11 cellular contexts compared by ENCODE assay signal in the genomic region with DNA sequence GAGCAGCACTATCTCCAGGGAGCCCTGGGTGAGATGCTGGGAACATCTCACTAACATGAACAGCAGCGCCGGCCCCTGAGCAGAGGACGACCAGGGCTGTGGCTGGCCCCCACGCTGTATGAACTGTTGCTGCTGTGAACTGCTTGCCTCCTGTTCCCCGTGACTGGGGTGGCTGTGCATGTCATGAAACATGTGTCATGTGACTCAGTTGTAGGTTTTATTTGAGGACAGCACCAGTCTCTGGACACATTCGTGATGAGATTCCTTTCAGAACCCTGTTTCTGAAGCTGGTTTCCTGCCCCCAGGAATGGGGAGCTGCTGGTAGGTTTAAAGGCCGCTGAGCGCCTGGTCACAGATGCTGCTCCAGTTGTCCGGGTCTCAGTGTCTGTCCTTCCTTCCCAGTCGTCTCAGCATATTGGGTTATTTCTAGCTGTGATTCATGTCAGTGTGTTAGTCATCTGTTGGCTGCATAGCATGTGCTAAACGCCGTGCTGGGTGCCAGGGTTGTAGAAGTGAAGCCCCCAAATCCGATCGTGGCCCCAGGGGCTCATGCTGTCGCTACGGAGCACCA.
A peak's percentile ranks its signal among the peaks of the same experiment; 100 is the strongest.
DNase-seq lines count a peak whose midpoint lies in the region; ATAC-seq and TF ChIP-seq lines count a peak whose summit lies in the region.
"Had no signal": no experiment of that assay in that cellular context is flagged by ENCODE, and none has a peak within 500 bp of the region (broad histone marks: within the 10 kb centered on the region; RNA-seq: fewer than 3 reads in every experiment).

No MANE protein-coding gene starts in this region.

- peak; percentile 59 for DNase-seq in AG08396 (ENCODE audit: low spot score)
- peak; percentile 54 for DNase-seq in dermis blood vessel endothelial cell
- DNase-seq in naive B cell: no peak
- DNase-seq in GM10248 (ENCODE audit: extremely low spot score): no peak
- DNase-seq in NCI-H1436 (lab: John Stamatoyannopoulos, UW): no peak
- DNase-seq in stimulated activated naive CD4-positive, alpha-beta T cell (lab: John Stamatoyannopoulos, UW): no peak
- DNase-seq in SKM-1 (lab: John Stamatoyannopoulos, UW; ENCODE audit: unreplicated experiment): no peak
- DNase-seq: activated T-cell treated with anti-CD3 and anti-CD28 coated beads, Interleukin-2, amount 50 U/mL, for 1 hour; NCI-H1092; testis had no signal

- CTCF ChIA-PET in GM10248 (lab: Yijun Ruan, JAX): interaction anchor here (0.9 to 2.0 kb wide), 6 partner anchors 13 to 22 kb away, joined by 3 to 7 read pairs (median 4); no protein-coding TSS in a partner anchor

- no peak for ATAC-seq in naive B cell (ENCODE audit: low read depth in 2 of 2)

- H3K36me3 Mint-ChIP-seq in IgD-negative memory B cell (peaks cover 7% of the 10 kb centered on the region), naive B cell (no peaks in the 10 kb centered on the region)

- H3K27me3 Mint-ChIP-seq in IgD-negative memory B cell (no peaks in the 10 kb centered on the region), naive B cell (no peaks in the 10 kb centered on the region)

- no peaks in the 10 kb centered on the region for H3K9me3 Mint-ChIP-seq in IgD-negative memory B cell
- no peaks in the 10 kb centered on the region for H3K9me3 Mint-ChIP-seq in naive B cell

- no peak for TF ChIP-seq CTCF in GM10248 (IDR thresholded peaks at IDR 0.05; ENCODE audit: control extremely low read depth, extremely low read depth, low read depth, missing control alignments)

- POLR2A ChIA-PET in GM10248 (lab: Yijun Ruan, JAX): no interaction called here

- H3K4me3 Mint-ChIP-seq in IgD-negative memory B cell: peak overlapping the region in 1 of 4 donors; percentile 91
- H3K4me3 Mint-ChIP-seq in naive B cell: peak overlapping the region in 3 of 8 donors; percentile 5 to 71 (median 40)

- H3K4me1 Mint-ChIP-seq in IgD-negative memory B cell: peaks cover 62 to 69% (median 64%) of the 10 kb centered on the region in 3 donors
- H3K4me1 Mint-ChIP-seq in naive B cell: peaks cover 51 to 86% (median 74%) of the 10 kb centered on the region in 3 donors

- H3K27ac Mint-ChIP-seq in IgD-negative memory B cell (peak overlapping the region in 2 of 3 donors; percentile 71 to 96), naive B cell (peak overlapping the region in 4 of 6 donors; percentile 28 to 81 (median 60))

Comparison
In these comparisons a context has a peak if more than half of its experiments do, and no peak if none do; other contexts are left out.
1. DNase-seq: peak in AG08396 (single experiment) and dermis blood vessel endothelial cell (single experiment); none in naive B cell (single experiment), GM10248 (single experiment), NCI-H1436 (single experiment), stimulated activated naive CD4-positive, alpha-beta T cell (0 of 6) and SKM-1 (single experiment).